In genomic region chr5:174720612-174721521, GRCh38 we compare ENCODE assay signal across 14 cellular contexts. TPM values are rescaled to one million over a fixed set of nuclear protein-coding genes. Genes with fewer than 3 reads are reported as not detected.
DNase-seq lines count a peak whose midpoint lies in the region; ATAC-seq, FAIRE-seq and TF ChIP-seq lines count a peak whose summit lies in the region.
"Had no signal": no experiment of that assay in that cellular context is flagged by ENCODE, and none has a peak within 500 bp of the region (broad histone marks: within the 10 kb centered on the region; RNA-seq: fewer than 3 reads in every experiment).

No MANE protein-coding gene starts in this region.

- TF ChIP-seq EP300 in H1 (IDR thresholded peaks at IDR 0.05; ENCODE audit: borderline replicate concordance in 1 of 2, low read depth in 2 of 2, low read length in 2 of 2): no peak

- no peak overlapping the region for H2AFZ ChIP-seq in H1 (ENCODE audit: low read length)

- no peak overlapping the region for H2BK120ac ChIP-seq in H1 (replicated peaks; ENCODE audit: low read depth, low read length)

- no peak overlapping the region for H2BK15ac ChIP-seq in H1 (ENCODE audit: low read length)

- WGBS in H1 (ENCODE audit: extremely low coverage in 1 of 2, insufficient coverage in 1 of 2, insufficient read length in 1 of 2, insufficient replicate concordance in 2 of 2, low coverage in 1 of 2, low lambda C conversion rate in 2 of 2, missing lambda C conversion rate in 1 of 2), 2 experiments: 3% methylated on average over 42 of the region's 75 CpGs; no CpG with 5 or more reads in 1 of the 2 experiments

- H3K27me3 ChIP-seq in BE2C (peaks cover 12% of the 10 kb centered on the region), H1 (replicated peaks in 1 of 4; ENCODE audit: control insufficient read depth in 3 of 4, extremely low read depth in 1 of 4, insufficient read depth in 3 of 4, low read length in 3 of 4) (peaks cover 52 to 82% (median 78%) of the 10 kb centered on the region in 4 experiments)

- H3K14ac ChIP-seq in H1 (ENCODE audit: insufficient read length): no peak overlapping the region

- no peak overlapping the region for H4K91ac ChIP-seq in H1 (replicated peaks; ENCODE audit: insufficient read length, low read length)

- no peak overlapping the region for H4K5ac ChIP-seq in H1 (ENCODE audit: insufficient read length, low read depth, low read length)

- no peak overlapping the region for H3K27ac Mint-ChIP-seq in neural crest cell (ENCODE audit: unreplicated experiment)

- H2BK20ac ChIP-seq in H1 (ENCODE audit: low read length): 0 out of 2 replicates have a peak overlapping the region, but pooled peaks have one; percentile 55

- H3K9ac ChIP-seq in H1 (replicated peaks in 1 of 4; ENCODE audit: extremely low read depth in 1 of 4, low read depth in 3 of 4, low read length in 3 of 4): no peak overlapping the region

- peaks cover 23% of the 10 kb centered on the region for H3K4me1 Mint-ChIP-seq in neural crest cell

- CTCF ChIA-PET in H1 (lab: Charles Lee; ENCODE audit: partially characterized antibody): interaction anchor here (0.7 to 3.2 kb wide), 8 partner anchors 8 to 394 kb away, joined by 3 to 21 read pairs (median 4); no protein-coding TSS in a partner anchor

- DNase-seq in BE2C (peak; percentile 78), LoVo (ENCODE audit: low spot score) (peak; percentile 37), H1 (ENCODE audit: low read depth in 1 of 2, low spot score in 2 of 2) (peak in 1 of 2 experiments; percentile 77), neural crest cell (ENCODE audit: low read depth, low spot score) (no peak), omental fat pad (ENCODE audit: low spot score) (no peak), activated gamma-delta T cell (lab: John Stamatoyannopoulos, UW) (no peak), DMS 273 (lab: John Stamatoyannopoulos, UW; ENCODE audit: unreplicated experiment) (no peak)
- no peak for DNase-seq in activated CD8-positive, alpha-beta memory T cell treated with anti-CD3 and anti-CD28 coated beads, Interleukin-2, amount 50 U/mL, for 48 hours
- DNase-seq: activated effector memory CD4-positive, alpha-beta T cell treated with Interleukin-2 at 50 U/mL for 16 hours; dorsolateral prefrontal cortex; hypothalamus; NCI-H1694 had no signal

- peak overlapping the region; percentile 86; the same call in 1 of the 2 replicates for H2BK12ac ChIP-seq in H1 (ENCODE audit: low read depth, low read length)

- TF ChIP-seq RAD21 in H1 (IDR thresholded peaks at IDR 0.05 in 1 of 2, conservative IDR thresholded peaks at IDR 0.05 in 1 of 2; ENCODE audit: low read depth in 2 of 2, low read length in 2 of 2): no peak

- no peak overlapping the region for H3K4ac ChIP-seq in H1 (replicated peaks; ENCODE audit: insufficient read length, low read depth, low read length)

- FAIRE-seq in H1 (lab: Jason Lieb, UNC): no peak

- H3K9me3 ChIP-seq in BE2C (no peaks in the 10 kb centered on the region), H1 (ENCODE audit: insufficient read depth in 2 of 2, low read depth in 1 of 2, low read length in 1 of 2) (no peaks in the 10 kb centered on the region)
- H3K9me3 ChIP-seq: prostate gland had no signal

- H4K8ac ChIP-seq in H1 (ENCODE audit: extremely low read depth, insufficient read depth, low read length): peak overlapping the region; percentile 6; the same call in 1 of the 2 replicates

- ATAC-seq in omental fat pad (ENCODE audit: low FRiP score): no peak
- ATAC-seq: activated CD4-positive, CD25-positive, alpha-beta regulatory T cell treated with anti-CD3 and anti-CD28 coated beads, Interleukin-2, amount 50 U/mL, for 24 hours had no signal

- H3K27me3 Mint-ChIP-seq in neural crest cell (ENCODE audit: low read depth): peaks cover 96% of the 10 kb centered on the region

- H3K56ac ChIP-seq in H1 (replicated peaks; ENCODE audit: insufficient read length, low read depth, low read length): no peak overlapping the region

- H3K79me1 ChIP-seq in H1 (ENCODE audit: low read depth, low read length): no peaks in the 10 kb centered on the region

- TF ChIP-seq CTCF in BE2C (IDR thresholded peaks at IDR 0.05; ENCODE audit: low read depth, low read length): no peak
- TF ChIP-seq CTCF in H1 (IDR thresholded peaks at IDR 0.05; ENCODE audit: control extremely low read depth in 1 of 3, insufficient read depth in 1 of 3, low read depth in 1 of 3, low read length in 3 of 3): no peak
- TF ChIP-seq CTCF in neural crest cell (conservative IDR thresholded peaks at IDR 0.05): no peak
- TF ChIP-seq CTCF in omental fat pad (IDR thresholded peaks at IDR 0.05): no peak

- no peaks in the 10 kb centered on the region for H3K79me2 ChIP-seq in H1 (ENCODE audit: control insufficient read depth in 1 of 2, insufficient read depth in 2 of 2, low read length in 2 of 2)

- POLR2A ChIA-PET in H1 (lab: Charles Lee; ENCODE audit: partially characterized antibody): interaction anchor here (0.7 to 1.1 kb wide), 3 partner anchors 11 to 29 kb away, joined by 3 to 7 read pairs (median 5); no protein-coding TSS in a partner anchor

- no peak for TF ChIP-seq POLR2A in H1 (IDR thresholded peaks at IDR 0.05; ENCODE audit: control extremely low read depth in 1 of 2, low read depth in 2 of 2, low read length in 2 of 2)

- H4K20me1 ChIP-seq in H1 (replicated peaks in 1 of 2; ENCODE audit: control insufficient read depth in 1 of 2, insufficient read depth in 2 of 2, low read length in 2 of 2): peaks cover 12% of the 10 kb centered on the region in 2 experiments

- H2AK5ac ChIP-seq in H1 (ENCODE audit: low read depth, low read length): no peak overlapping the region

- no peak overlapping the region for H3K23ac ChIP-seq in H1 (ENCODE audit: insufficient read length)

- H3K23me2 ChIP-seq in H1 (ENCODE audit: low read depth, low read length): peaks cover 27% of the 10 kb centered on the region

- no peaks in the 10 kb centered on the region for H3K36me3 Mint-ChIP-seq in neural crest cell (ENCODE audit: low read depth)

- 0 out of 2 replicates have a peak, but pooled peaks cover 4% of the 10 kb centered on the region for H3K36me3 ChIP-seq in BE2C
- H3K36me3 ChIP-seq in H1 (ENCODE audit: control insufficient read depth in 2 of 4, insufficient read depth in 4 of 4, low read length in 3 of 4): no peaks in the 10 kb centered on the region
- H3K36me3 ChIP-seq: prostate gland had no signal

- peak overlapping the region; percentile 59 for H3K4me3 ChIP-seq in BE2C (ENCODE audit: low read depth, low read length)
- H3K4me3 ChIP-seq in H1 (ENCODE audit: extremely low read depth in 1 of 4, insufficient read depth in 2 of 4, low read depth in 3 of 4, low read length in 4 of 4): peak overlapping the region; percentile 28 to 55 (median 32); a peak in 7 of 8 replicates

- H3K4me3 Mint-ChIP-seq in neural crest cell: peak overlapping the region; percentile 85

- no peak overlapping the region for H3K27ac ChIP-seq in H1 (ENCODE audit: low read depth, low read length)
- H3K27ac ChIP-seq: dorsolateral prefrontal cortex, prostate gland had no signal

- H3K4me1 ChIP-seq in BE2C: peaks cover 25% of the 10 kb centered on the region
- H3K4me1 ChIP-seq in H1 (replicated peaks in 1 of 4; ENCODE audit: control insufficient read depth in 3 of 4, insufficient read depth in 4 of 4, low read length in 3 of 4): peaks cover 13 to 25% (median 19%) of the 10 kb centered on the region in 4 experiments
- H3K4me1 ChIP-seq: prostate gland had no signal

- H3K4me2 ChIP-seq in H1 (ENCODE audit: insufficient read depth in 1 of 2, low read depth in 2 of 2, low read length in 2 of 2): peak overlapping the region; percentile 85 to 89

- peak overlapping the region; percentile 71 for H3K18ac ChIP-seq in H1 (ENCODE audit: extremely low read depth, low read length)

- no peaks in the 10 kb centered on the region for H3K9me3 Mint-ChIP-seq in neural crest cell

- no peak overlapping the region for H2BK5ac ChIP-seq in H1 (ENCODE audit: low read depth, low read length)

TF ChIP-seq in H1, 55 proteins besides CTCF, POLR2A, EP300 and RAD21 (continues in another document):
- TF ChIP-seq ZNF274 (IDR thresholded peaks at IDR 0.05; ENCODE audit: borderline replicate concordance, extremely low read depth, low read length) (no peak), PHF8 (conservative IDR thresholded peaks at IDR 0.05; ENCODE audit: low read depth, low read length) (no peak), SIN3A (conservative IDR thresholded peaks at IDR 0.05 in 1 of 2, IDR thresholded peaks at IDR 0.05 in 1 of 2; ENCODE audit: low read depth in 1 of 2, low read length in 2 of 2) (peak in 1 of 2 experiments; percentile 49; a peak in 2 of 4 replicates), CEBPB (IDR thresholded peaks at IDR 0.05; ENCODE audit: low read depth, low read length) (no peak), SUZ12 (IDR thresholded peaks at IDR 0.05; ENCODE audit: low read length) (no peak), JUN (IDR thresholded peaks at IDR 0.05; ENCODE audit: low read depth, low read length) (no peak), KDM5A (IDR thresholded peaks at IDR 0.05; ENCODE audit: low read length) (no peak), FOSL1 (IDR thresholded peaks at IDR 0.05; ENCODE audit: insufficient read depth, low read depth, low read length) (no peak), NRF1 (IDR thresholded peaks at IDR 0.05; ENCODE audit: low read depth, low read length) (no peak)
- TF ChIP-seq, protein P1, sequence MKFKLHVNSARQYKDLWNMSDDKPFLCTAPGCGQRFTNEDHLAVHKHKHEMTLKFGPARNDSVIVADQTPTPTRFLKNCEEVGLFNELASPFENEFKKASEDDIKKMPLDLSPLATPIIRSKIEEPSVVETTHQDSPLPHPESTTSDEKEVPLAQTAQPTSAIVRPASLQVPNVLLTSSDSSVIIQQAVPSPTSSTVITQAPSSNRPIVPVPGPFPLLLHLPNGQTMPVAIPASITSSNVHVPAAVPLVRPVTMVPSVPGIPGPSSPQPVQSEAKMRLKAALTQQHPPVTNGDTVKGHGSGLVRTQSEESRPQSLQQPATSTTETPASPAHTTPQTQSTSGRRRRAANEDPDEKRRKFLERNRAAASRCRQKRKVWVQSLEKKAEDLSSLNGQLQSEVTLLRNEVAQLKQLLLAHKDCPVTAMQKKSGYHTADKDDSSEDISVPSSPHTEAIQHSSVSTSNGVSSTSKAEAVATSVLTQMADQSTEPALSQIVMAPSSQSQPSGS (IDR thresholded peaks at IDR 0.05; ENCODE audit: low read length): no peak

RNA-seq across cellular contexts. Expression of gene MSX2, which starts 3.5 kb away (rescaled TPM):
- 26.4 TPM for polyA plus RNA-seq in BE2C (2012; ENCODE audit: insufficient read depth, insufficient read length, low read depth)
- 0.38 and 0.47 TPM in 2 replicates for total RNA-seq in H1 (2021; fragmentation: NEBNext Ultra II Directional; extraction: Animal tissue kit (Norgen Biotek cat#: 25700))
- 0.24 and 0.30 TPM in 2 replicates for polyA plus RNA-seq in H1 (2011; rRNA removed)
- polyA plus RNA-seq in H1 (2011; cell fraction: cytosol; rRNA removed): 0.30 TPM
- 0.86 TPM for polyA plus RNA-seq in H1 (2011; cell fraction: nucleus; rRNA removed)
- 0.20 to 0.70 TPM (median 0.50 TPM) in 4 replicates for polyA plus RNA-seq in H1 (2012, experiment 1 of 2)
- polyA plus RNA-seq in H1 (2012, experiment 2 of 2): 0.46 TPM
- 0.43 TPM for polyA plus RNA-seq in H1 (2013, experiment 1 of 2)
- 0.42 TPM for polyA plus RNA-seq in H1 (2013, experiment 2 of 2)
- 0.29 and 0.73 TPM in 2 replicates for polyA minus RNA-seq in H1 (2011; rRNA and poly(A)+ RNA removed)
- polyA minus RNA-seq in H1 (2011; cell fraction: cytosol; rRNA and poly(A)+ RNA removed): 2.0 TPM
- polyA minus RNA-seq in H1 (2011; cell fraction: nucleus; rRNA and poly(A)+ RNA removed): not detected
- total RNA-seq in neural crest cell (0.89 and 1.1 TPM in 2 replicates), omental fat pad (1 to 10 TPM in 2 of 4 donors, under 1 TPM in 1, not detected in 1; 0.75 to 1.4 (median 1.2) TPM)

Comparison
In these comparisons a context has a peak if more than half of its experiments do, and no peak if none do; other contexts are left out.
1. DNase-seq: peak in BE2C (single experiment) and LoVo (single experiment); none in neural crest cell (single experiment), activated CD8-positive, alpha-beta memory T cell treated with anti-CD3 and anti-CD28 coated beads, Interleukin-2, amount 50 U/mL, for 48 hours (single experiment), omental fat pad (single experiment), activated gamma-delta T cell (single experiment) and DMS 273 (single experiment).